ENCODE assay signal across 6 cellular contexts in the genomic region with DNA sequence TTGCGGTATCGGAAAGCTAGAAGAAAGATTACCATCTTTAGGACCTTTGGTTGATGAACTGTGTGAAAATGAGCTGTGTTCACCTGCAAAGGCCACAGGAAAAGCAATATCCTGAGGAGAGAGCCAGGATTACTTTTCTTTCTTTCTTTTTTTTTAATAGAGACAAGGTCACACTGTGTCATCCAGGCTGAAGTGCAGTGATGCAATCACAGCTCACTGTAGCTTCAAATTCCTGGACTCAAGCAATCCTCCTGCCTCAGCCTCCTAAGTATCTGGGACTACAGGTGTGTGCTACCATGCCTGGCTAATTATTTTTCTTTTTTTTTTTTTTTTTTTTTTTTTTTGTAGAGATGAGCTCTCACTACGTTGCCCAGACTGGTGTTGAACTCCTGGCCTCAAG. TPM values are rescaled to one million over a fixed set of nuclear protein-coding genes. Genes with fewer than 3 reads are reported as not detected.
"Had no signal": no experiment of that assay in that cellular context is flagged by ENCODE, and none has a peak within 500 bp of the region (broad histone marks: within the 10 kb centered on the region; RNA-seq: fewer than 3 reads in every experiment).

No MANE protein-coding gene starts in this region.

- H3K27ac ChIP-seq: GM23248, HL-60 had no signal

- H3K4me3 ChIP-seq: GM23248, HAP-1 had no signal

- H3K9me3 ChIP-seq: HAP-1 had no signal

- H3K4me1 ChIP-seq: HAP-1 had no signal

- DNase-seq: GM23248, H7, KG1 had no signal

- H2AFZ ChIP-seq: GM23248 had no signal

- ATAC-seq: HCT116 had no signal

- H3K9ac ChIP-seq: GM23248 had no signal

- H3K36me3 ChIP-seq: HAP-1 had no signal

RNA-seq across cellular contexts. Expression of gene FAM184A, which starts 17.2 kb away (rescaled TPM):
- total RNA-seq: GM23248 had no signal
